1 cellular context compared by ENCODE assay signal in the genomic region with DNA sequence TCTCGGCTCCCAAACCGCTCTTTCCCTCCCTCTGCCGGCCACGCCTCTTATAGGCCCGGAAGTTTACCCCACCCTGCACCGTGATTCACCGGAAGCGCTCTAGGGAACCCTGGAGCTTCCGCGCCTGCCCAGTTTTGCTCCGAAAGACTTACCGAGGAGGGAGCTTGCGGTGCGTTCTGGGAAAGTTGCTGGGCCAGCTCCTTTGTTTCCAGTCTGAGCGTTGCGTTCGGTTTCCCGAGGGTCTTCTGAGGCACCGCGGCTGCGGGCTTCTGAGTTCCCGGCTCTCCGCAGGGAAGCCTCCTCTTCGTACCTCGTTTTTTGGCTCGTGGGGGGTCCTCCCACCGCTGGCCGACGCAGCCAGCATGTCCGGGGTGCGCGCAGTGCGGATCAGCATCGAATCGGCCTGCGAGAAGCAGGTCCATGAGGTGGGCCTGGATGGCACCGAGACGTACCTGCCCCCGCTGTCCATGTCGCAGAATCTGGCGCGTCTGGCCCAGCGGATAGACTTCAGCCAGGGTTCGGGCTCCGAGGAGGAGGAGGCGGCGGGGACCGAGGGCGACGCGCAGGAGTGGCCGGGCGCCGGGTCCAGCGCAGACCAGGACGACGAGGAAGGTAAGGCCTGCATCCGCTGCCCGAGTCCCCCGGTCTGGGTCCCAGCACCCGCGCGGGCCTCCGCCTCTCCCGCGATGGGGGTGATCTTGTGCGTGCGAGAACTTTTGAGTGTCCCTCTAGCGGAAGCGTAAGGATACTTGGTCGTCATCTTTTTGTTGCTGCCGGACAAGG.
TF ChIP-seq lines count a peak whose summit lies in the region.

A gene with protein sequence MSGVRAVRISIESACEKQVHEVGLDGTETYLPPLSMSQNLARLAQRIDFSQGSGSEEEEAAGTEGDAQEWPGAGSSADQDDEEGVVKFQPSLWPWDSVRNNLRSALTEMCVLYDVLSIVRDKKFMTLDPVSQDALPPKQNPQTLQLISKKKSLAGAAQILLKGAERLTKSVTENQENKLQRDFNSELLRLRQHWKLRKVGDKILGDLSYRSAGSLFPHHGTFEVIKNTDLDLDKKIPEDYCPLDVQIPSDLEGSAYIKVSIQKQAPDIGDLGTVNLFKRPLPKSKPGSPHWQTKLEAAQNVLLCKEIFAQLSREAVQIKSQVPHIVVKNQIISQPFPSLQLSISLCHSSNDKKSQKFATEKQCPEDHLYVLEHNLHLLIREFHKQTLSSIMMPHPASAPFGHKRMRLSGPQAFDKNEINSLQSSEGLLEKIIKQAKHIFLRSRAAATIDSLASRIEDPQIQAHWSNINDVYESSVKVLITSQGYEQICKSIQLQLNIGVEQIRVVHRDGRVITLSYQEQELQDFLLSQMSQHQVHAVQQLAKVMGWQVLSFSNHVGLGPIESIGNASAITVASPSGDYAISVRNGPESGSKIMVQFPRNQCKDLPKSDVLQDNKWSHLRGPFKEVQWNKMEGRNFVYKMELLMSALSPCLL (plus strand): TSS at position 131 of the 783 bp plus-strand sequence. CDS start 232 bp downstream, at position 363.

TF ChIP-seq in GM12878, 131 proteins besides CTCF, POLR2A, EP300 and RAD21 (continued from another document and continues in another):
- no peak for TF ChIP-seq IRF3 (IDR thresholded peaks at IDR 0.05)
- peak; percentile 66 for TF ChIP-seq EED (IDR thresholded peaks at IDR 0.05; ENCODE audit: low read depth)
- TF ChIP-seq PBX3 (IDR thresholded peaks at IDR 0.05; ENCODE audit: insufficient replicate concordance, low read depth, low read length): no peak
- TF ChIP-seq ZNF217 (IDR thresholded peaks at IDR 0.05): no peak
- no peak for TF ChIP-seq TCF3 (IDR thresholded peaks at IDR 0.05; ENCODE audit: borderline replicate concordance, insufficient read depth, low read depth, low read length)
- 0 out of 2 replicates have a peak, but pooled peaks have one; percentile 36 for TF ChIP-seq SIN3A (IDR thresholded peaks at IDR 0.05; ENCODE audit: low read depth, low read length)
- peak; percentile 73; the same call in 1 of the 3 replicates for TF ChIP-seq POU2F2 (IDR thresholded peaks at IDR 0.05; ENCODE audit: borderline replicate concordance, low read depth, low read length)
- no peak for TF ChIP-seq IRF4 (IDR thresholded peaks at IDR 0.05; ENCODE audit: low read depth, low read length)
- TF ChIP-seq, protein P1, sequence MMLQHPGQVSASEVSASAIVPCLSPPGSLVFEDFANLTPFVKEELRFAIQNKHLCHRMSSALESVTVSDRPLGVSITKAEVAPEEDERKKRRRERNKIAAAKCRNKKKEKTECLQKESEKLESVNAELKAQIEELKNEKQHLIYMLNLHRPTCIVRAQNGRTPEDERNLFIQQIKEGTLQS (IDR thresholded peaks at IDR 0.05; ENCODE audit: borderline replicate concordance, extremely low read depth, low read depth, low read length): no peak
- peak; percentile 92 for TF ChIP-seq GABPA (IDR thresholded peaks at IDR 0.05; ENCODE audit: low read depth)
- TF ChIP-seq CUX1 (IDR thresholded peaks at IDR 0.05; ENCODE audit: insufficient replicate concordance, low read depth, low read length): no peak
- no peak for TF ChIP-seq MTA2 (IDR thresholded peaks at IDR 0.05; ENCODE audit: low read depth)
- TF ChIP-seq BRCA1 (IDR thresholded peaks at IDR 0.05; ENCODE audit: low read depth, low read length): no peak
- TF ChIP-seq ZNF274 (IDR thresholded peaks at IDR 0.05; ENCODE audit: insufficient read depth, insufficient read length): no peak
- peak; percentile 8; the same call in 1 of the 2 replicates for TF ChIP-seq JUNB (IDR thresholded peaks at IDR 0.05)
- TF ChIP-seq CEBPB (IDR thresholded peaks at IDR 0.05; ENCODE audit: borderline replicate concordance in 1 of 2, low read depth in 2 of 2, low read length in 2 of 2): no peak
- peak; percentile 84; the same call in 1 of the 2 replicates for TF ChIP-seq TAF1 (IDR thresholded peaks at IDR 0.05; ENCODE audit: borderline replicate concordance, low read depth, low read length)
- TF ChIP-seq RUNX3 (IDR thresholded peaks at IDR 0.05; ENCODE audit: low read length): peak; percentile 49; the same call in 1 of the 2 replicates
- no peak for TF ChIP-seq ZNF207 (IDR thresholded peaks at IDR 0.05; ENCODE audit: borderline replicate concordance)
- TF ChIP-seq USF2 (IDR thresholded peaks at IDR 0.05; ENCODE audit: borderline replicate concordance, low read depth, low read length): no peak
- TF ChIP-seq CBFB (IDR thresholded peaks at IDR 0.05; ENCODE audit: low read depth): peak; percentile 75
- peak; percentile 80 for TF ChIP-seq CHD2 (IDR thresholded peaks at IDR 0.05; ENCODE audit: borderline replicate concordance, low read depth, low read length)
- TF ChIP-seq RBBP5 (conservative IDR thresholded peaks at IDR 0.05): no peak
- TF ChIP-seq IKZF2 (IDR thresholded peaks at IDR 0.05): no peak
- TF ChIP-seq, protein P2, sequence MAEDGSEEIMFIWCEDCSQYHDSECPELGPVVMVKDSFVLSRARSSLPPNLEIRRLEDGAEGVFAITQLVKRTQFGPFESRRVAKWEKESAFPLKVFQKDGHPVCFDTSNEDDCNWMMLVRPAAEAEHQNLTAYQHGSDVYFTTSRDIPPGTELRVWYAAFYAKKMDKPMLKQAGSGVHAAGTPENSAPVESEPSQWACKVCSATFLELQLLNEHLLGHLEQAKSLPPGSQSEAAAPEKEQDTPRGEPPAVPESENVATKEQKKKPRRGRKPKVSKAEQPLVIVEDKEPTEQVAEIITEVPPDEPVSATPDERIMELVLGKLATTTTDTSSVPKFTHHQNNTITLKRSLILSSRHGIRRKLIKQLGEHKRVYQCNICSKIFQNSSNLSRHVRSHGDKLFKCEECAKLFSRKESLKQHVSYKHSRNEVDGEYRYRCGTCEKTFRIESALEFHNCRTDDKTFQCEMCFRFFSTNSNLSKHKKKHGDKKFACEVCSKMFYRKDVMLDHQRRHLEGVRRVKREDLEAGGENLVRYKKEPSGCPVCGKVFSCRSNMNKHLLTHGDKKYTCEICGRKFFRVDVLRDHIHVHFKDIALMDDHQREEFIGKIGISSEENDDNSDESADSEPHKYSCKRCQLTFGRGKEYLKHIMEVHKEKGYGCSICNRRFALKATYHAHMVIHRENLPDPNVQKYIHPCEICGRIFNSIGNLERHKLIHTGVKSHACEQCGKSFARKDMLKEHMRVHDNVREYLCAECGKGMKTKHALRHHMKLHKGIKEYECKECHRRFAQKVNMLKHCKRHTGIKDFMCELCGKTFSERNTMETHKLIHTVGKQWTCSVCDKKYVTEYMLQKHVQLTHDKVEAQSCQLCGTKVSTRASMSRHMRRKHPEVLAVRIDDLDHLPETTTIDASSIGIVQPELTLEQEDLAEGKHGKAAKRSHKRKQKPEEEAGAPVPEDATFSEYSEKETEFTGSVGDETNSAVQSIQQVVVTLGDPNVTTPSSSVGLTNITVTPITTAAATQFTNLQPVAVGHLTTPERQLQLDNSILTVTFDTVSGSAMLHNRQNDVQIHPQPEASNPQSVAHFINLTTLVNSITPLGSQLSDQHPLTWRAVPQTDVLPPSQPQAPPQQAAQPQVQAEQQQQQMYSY (CRISPR knock-in tag; IDR thresholded peaks at IDR 0.05): no peak
- no peak for TF ChIP-seq JUND (IDR thresholded peaks at IDR 0.05; ENCODE audit: low read depth, low read length)
- peak; percentile 91 for TF ChIP-seq SMAD5 (IDR thresholded peaks at IDR 0.05; ENCODE audit: low read depth)
- no peak for TF ChIP-seq SP1 (IDR thresholded peaks at IDR 0.05; ENCODE audit: low read depth, low read length)
- peak; percentile 61; the same call in 1 of the 2 replicates for TF ChIP-seq TCF12 (IDR thresholded peaks at IDR 0.05; ENCODE audit: low read depth, low read length)
- TF ChIP-seq HSF1 (IDR thresholded peaks at IDR 0.05; ENCODE audit: low read depth, low read length): 0 out of 2 replicates have a peak, but pooled peaks have one; percentile 2
- TF ChIP-seq SUPT20H (IDR thresholded peaks at IDR 0.05; ENCODE audit: borderline replicate concordance, control insufficient read depth, low read depth, low read length): no peak
- TF ChIP-seq RELB (IDR thresholded peaks at IDR 0.05; ENCODE audit: low read depth): no peak; the same call in 1 of the 2 replicates
- TF ChIP-seq ZSCAN29 (IDR thresholded peaks at IDR 0.05): peak; percentile 39; the same call in 1 of the 2 replicates
- no peak for TF ChIP-seq KDM1A (IDR thresholded peaks at IDR 0.05; ENCODE audit: borderline replicate concordance)
- TF ChIP-seq STAT3 (IDR thresholded peaks at IDR 0.05; ENCODE audit: low read depth, low read length): no peak
- no peak for TF ChIP-seq NFXL1 (IDR thresholded peaks at IDR 0.05; ENCODE audit: borderline replicate concordance)
- TF ChIP-seq NFYA (IDR thresholded peaks at IDR 0.05; ENCODE audit: borderline replicate concordance, low read depth, low read length): no peak
- no peak for TF ChIP-seq NR2C2 (IDR thresholded peaks at IDR 0.05; ENCODE audit: borderline replicate concordance, control insufficient read depth, insufficient read length, low read depth)
- TF ChIP-seq PML (IDR thresholded peaks at IDR 0.05; ENCODE audit: low read length): peak; percentile 97
